In the genomic region with DNA sequence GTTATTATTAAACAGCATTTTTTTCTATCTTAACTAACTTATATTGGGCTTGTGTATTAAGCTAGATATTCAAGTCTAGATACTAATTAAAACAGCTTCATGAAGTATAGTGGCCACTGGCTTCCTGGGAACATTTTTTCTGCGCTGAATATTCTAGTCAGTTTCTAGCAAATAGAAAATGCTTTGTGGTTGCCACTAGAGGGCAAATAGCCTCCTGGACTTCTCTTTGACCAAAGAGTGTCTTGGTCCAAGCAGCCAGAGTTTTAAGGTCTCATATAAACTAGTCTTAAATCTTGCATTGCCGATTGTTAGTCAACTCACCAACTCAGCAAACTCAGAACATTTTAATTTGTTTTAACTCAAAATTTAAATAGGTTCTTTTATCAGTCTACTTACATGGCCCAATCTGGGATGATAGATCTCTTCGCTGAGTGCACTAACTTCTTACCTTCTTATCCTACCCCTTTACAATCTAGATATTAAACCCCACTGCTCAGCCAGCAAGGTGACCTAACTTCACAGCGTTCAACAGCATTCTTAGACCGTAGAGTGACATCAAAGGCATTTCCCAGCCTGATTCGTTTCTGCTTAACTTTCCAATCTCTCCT, we compare ENCODE assay signal across 9 cellular contexts. TPM values are rescaled to one million over a fixed set of nuclear protein-coding genes. Genes with fewer than 3 reads are reported as not detected.
A peak's percentile ranks its signal among the peaks of the same experiment; 100 is the strongest.
DNase-seq lines count a peak whose midpoint lies in the region; ATAC-seq and TF ChIP-seq lines count a peak whose summit lies in the region.
"Had no signal": no experiment of that assay in that cellular context is flagged by ENCODE, and none has a peak within 500 bp of the region (broad histone marks: within the 10 kb centered on the region; RNA-seq: fewer than 3 reads in every experiment).

No MANE protein-coding gene starts in this region.

- H3K36me3 ChIP-seq in upper lobe of right lung, result no peaks in the 10 kb centered on the region

- H3K9me3 ChIP-seq in upper lobe of right lung, result no peaks in the 10 kb centered on the region

- H3K27me3 ChIP-seq in upper lobe of right lung, result no peaks in the 10 kb centered on the region

- DNase-seq in AG10803 (ENCODE audit: low read depth) (peak; percentile 72), HCEC 1CT (peak; percentile 28), SW480 (ENCODE audit: low spot score) (peak; percentile 46), hepatic stellate cell (ENCODE audit: low spot score) (peak; percentile 26), upper lobe of right lung (no peak), NCI-H2171 treated with DMSO at 0.1 percent for 48 hours (lab: John Stamatoyannopoulos, UW) (no peak), activated T-cell treated with anti-CD3 and anti-CD28 coated beads for 4 hours (no peak), NOMO-1 (lab: John Stamatoyannopoulos, UW; ENCODE audit: unreplicated experiment in 2 of 2) (no peak)

- H3K4me3 ChIP-seq in AG10803 (ENCODE audit: low read length) (no peak overlapping the region), upper lobe of right lung (no peak overlapping the region)

- intact Hi-C loops in upper lobe of right lung (cut with DNase I), result no loop called here

- peak; percentile 77 for ATAC-seq in upper lobe of right lung

- H3K27ac ChIP-seq in upper lobe of right lung, result no peak overlapping the region
- H3K27ac ChIP-seq: epithelial cell of prostate had no signal

- H3K4me1 ChIP-seq in upper lobe of right lung, result no peaks in the 10 kb centered on the region

- TF ChIP-seq CTCF in AG10803 (conservative IDR thresholded peaks at IDR 0.05; ENCODE audit: low read length) (peak; percentile 75), upper lobe of right lung (IDR thresholded peaks at IDR 0.05) (peak; percentile 69)

RNA-seq across cellular contexts. Expression of a gene that starts 24.6 kb away (rescaled TPM):
- total RNA-seq in upper lobe of right lung, result 35.2 TPM

Comparison
In these comparisons a context has a peak if more than half of its experiments do, and no peak if none do; other contexts are left out.
1. DNase-seq: peak in AG10803 (single experiment), HCEC 1CT (single experiment), SW480 (single experiment) and hepatic stellate cell (single experiment); none in upper lobe of right lung (single experiment), NCI-H2171 treated with DMSO at 0.1 percent for 48 hours (single experiment), activated T-cell treated with anti-CD3 and anti-CD28 coated beads for 4 hours (single experiment) and NOMO-1 (0 of 2).